Comparison of ENCODE assay signal across 7 cellular contexts in the genomic region with DNA sequence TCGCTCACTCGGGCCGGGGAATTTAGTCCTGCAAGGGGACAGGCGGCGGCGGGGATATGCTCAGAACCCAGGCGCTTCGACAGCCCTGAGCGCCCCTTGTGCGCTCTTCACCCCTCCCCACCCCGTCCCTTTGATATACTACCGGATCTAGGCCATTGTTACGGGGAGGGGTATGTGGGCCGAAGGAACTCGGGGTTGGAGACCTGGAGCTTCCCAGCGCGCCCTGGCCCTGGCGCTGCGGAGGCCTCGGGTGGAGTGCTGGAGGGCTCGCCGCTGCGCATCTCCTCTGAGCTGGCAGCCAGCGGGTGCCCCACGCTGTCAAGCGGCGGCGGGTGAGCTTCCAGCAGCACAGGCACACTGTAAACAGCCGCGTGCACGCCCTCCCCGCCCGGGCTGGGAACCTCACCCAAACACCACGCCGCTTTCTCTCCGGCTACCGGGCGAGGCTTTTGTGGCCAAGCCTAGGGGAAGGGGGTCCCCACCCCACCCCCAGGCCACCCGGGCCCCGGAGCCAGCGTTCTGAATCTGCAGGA. TPM values are rescaled to one million over a fixed set of nuclear protein-coding genes. Genes with fewer than 3 reads are reported as not detected.
A peak's percentile ranks its signal among the peaks of the same experiment; 100 is the strongest.
DNase-seq lines count a peak whose midpoint lies in the region; ATAC-seq and TF ChIP-seq lines count a peak whose summit lies in the region.

No MANE protein-coding gene starts in this region.

- H3K9me3 Mint-ChIP-seq in endothelial cell (ENCODE audit: unreplicated experiment) = no peaks in the 10 kb centered on the region
- no peaks in the 10 kb centered on the region for H3K9me3 Mint-ChIP-seq in naive thymus-derived CD8-positive, alpha-beta T cell

- no peak overlapping the region for H3K27ac Mint-ChIP-seq in endothelial cell (ENCODE audit: unreplicated experiment)
- no peak overlapping the region for H3K27ac Mint-ChIP-seq in naive thymus-derived CD8-positive, alpha-beta T cell

- no peaks in the 10 kb centered on the region for H3K36me3 Mint-ChIP-seq in endothelial cell (ENCODE audit: low read depth, unreplicated experiment)
- H3K36me3 Mint-ChIP-seq in naive thymus-derived CD8-positive, alpha-beta T cell = no peaks in the 10 kb centered on the region

- TF ChIP-seq CTCF in GM13977 (IDR thresholded peaks at IDR 0.05; ENCODE audit: extremely low read depth, insufficient read depth, missing control alignments) (no peak), endothelial cell (IDR thresholded peaks at IDR 0.05; ENCODE audit: unreplicated experiment) (no peak)

- in situ Hi-C loops in GM13977 (cut with MboI; ENCODE audit: low pct_unique_long_range_greater_than_20kb, low sequenced_read_pairs, unreplicated experiment) = loop anchor here (25.0 kb wide), 1 partner anchor 140 kb away; no protein-coding TSS in a partner anchor

- DNase-seq in GM13977 (ENCODE audit: low spot score) (peak; percentile 29), RPMI7951 (ENCODE audit: low read depth) (peak; percentile 62), endothelial cell (ENCODE audit: low spot score) (peak; percentile 21)
- peak in 6 of 10 donors; percentile 36 to 73 (median 49) for DNase-seq in naive thymus-derived CD8-positive, alpha-beta T cell
- DNase-seq in central memory CD4-positive, alpha-beta T cell = no peak

- POLR2A ChIA-PET in naive thymus-derived CD8-positive, alpha-beta T cell (lab: Charles Lee) = interaction anchor here (0.9 to 11.2 kb wide), 11 partner anchors 19 to 139 kb away, joined by 3 to 208 read pairs (median 7); partner anchors contain the start of gene BCOR

- peak overlapping the region; percentile 67 for H3K4me3 Mint-ChIP-seq in endothelial cell (ENCODE audit: unreplicated experiment)
- peak overlapping the region; percentile 56 to 86 (median 66) for H3K4me3 Mint-ChIP-seq in naive thymus-derived CD8-positive, alpha-beta T cell

- peaks cover 2% of the 10 kb centered on the region for H3K27me3 Mint-ChIP-seq in endothelial cell (ENCODE audit: unreplicated experiment)
- H3K27me3 Mint-ChIP-seq in naive thymus-derived CD8-positive, alpha-beta T cell = no peaks in the 10 kb centered on the region

- ATAC-seq in naive thymus-derived CD8-positive, alpha-beta T cell = peak; percentile 73 to 76
- ATAC-seq in GM21619 (IDR thresholded peaks at IDR 0.05; ENCODE audit: unreplicated experiment) (no peak), GM18502 (IDR thresholded peaks at IDR 0.05; ENCODE audit: poor library complexity, unreplicated experiment) (no peak)

- H3K4me1 Mint-ChIP-seq in endothelial cell (ENCODE audit: unreplicated experiment) = peaks cover 33% of the 10 kb centered on the region
- peaks cover 2 to 32% (median 6%) of the 10 kb centered on the region in 4 donors for H3K4me1 Mint-ChIP-seq in naive thymus-derived CD8-positive, alpha-beta T cell

RNA-seq across cellular contexts. Expression of gene BCOR, which starts 54.5 kb away (rescaled TPM):
- total RNA-seq in RPMI7951 (2014; rRNA removed; shearing (Covaris generic)) = 29.5 and 42.9 TPM in 2 replicates
- 34.5 TPM for total RNA-seq in endothelial cell (ENCODE audit: unreplicated experiment)
- total RNA-seq in naive thymus-derived CD8-positive, alpha-beta T cell = 10 to 100 TPM; 31.6 to 35.9 TPM
- 1 to 10 TPM; 2.5 to 7.7 (median 6.6) TPM for polyA plus RNA-seq in naive thymus-derived CD8-positive, alpha-beta T cell

Comparison
In these comparisons a context has a peak if more than half of its experiments do, and no peak if none do; other contexts are left out.
1. ATAC-seq: peak in naive thymus-derived CD8-positive, alpha-beta T cell (2 of 2); none in GM21619 (single experiment) and GM18502 (single experiment).